ENCODE assay signal across 8 cellular contexts in genomic region chr16:69188716-69189115, GRCh38. TPM values are rescaled to one million over a fixed set of nuclear protein-coding genes. Genes with fewer than 3 reads are reported as not detected.
DNase-seq lines count a peak whose midpoint lies in the region; ATAC-seq and TF ChIP-seq lines count a peak whose summit lies in the region.

No MANE protein-coding gene starts in this region.

- H3K27me3 ChIP-seq in HCT116 (ENCODE audit: insufficient read depth, low read length) (no peaks in the 10 kb centered on the region), iPS-18a (ENCODE audit: control insufficient read depth, insufficient read depth, low read length) (peaks cover 5% of the 10 kb centered on the region)

- no peak overlapping the region for H2AFZ ChIP-seq in HCT116 (ENCODE audit: low read depth, low read length, poor library complexity, severe bottlenecking)

- H3K4me1 ChIP-seq in HCT116 (ENCODE audit: control insufficient read depth in 1 of 2, insufficient read depth in 2 of 2, low read length in 2 of 2) (peaks cover 16 to 35% of the 10 kb centered on the region in 2 experiments), iPS-18a (ENCODE audit: control insufficient read depth, low read depth, low read length) (peaks cover 12% of the 10 kb centered on the region)

- TF ChIP-seq CTCF in HCT116 (IDR thresholded peaks at IDR 0.05 in 2 of 3, conservative IDR thresholded peaks at IDR 0.05 in 1 of 3; ENCODE audit: borderline replicate concordance in 1 of 3, insufficient read depth in 1 of 3, low read depth in 2 of 3, low read length in 2 of 3): no peak

- H3K27me3 Mint-ChIP-seq in activated CD4-positive, alpha-beta memory T cell treated with anti-CD3 and anti-CD28 coated beads for 36 hours: no peaks in the 10 kb centered on the region
- H3K27me3 Mint-ChIP-seq in stimulated activated memory B cell treated with anti-CD40 and anti-IgM and Interleukin-4, amounts not matched to agents 10 μg/mL and 1 μg/mL and 100 μg/mL, for 72 hours: no peaks in the 10 kb centered on the region

- RAD21 ChIA-PET in HCT116 (lab: Charles Lee; ENCODE audit: low non-redundant PET in 1 of 2, low total read pairs in 2 of 2, uncharacterized antibody in 2 of 2, unreplicated experiment in 2 of 2): no interaction called here

- H3K9ac ChIP-seq in HCT116 (ENCODE audit: low read length): peak overlapping the region; percentile 74; the same call in 1 of the 2 replicates
- H3K9ac ChIP-seq in iPS-18a (ENCODE audit: low read length): peak overlapping the region; percentile 82

- intact Hi-C loops in HCT116 (cut with micrococcal nuclease): no loop called here
- intact Hi-C loops in activated CD4-positive, alpha-beta memory T cell treated with anti-CD3 and anti-CD28 coated beads for 36 hours (cut with micrococcal nuclease): no loop called here

- peaks cover 53% of the 10 kb centered on the region for H3K79me2 ChIP-seq in HCT116 (ENCODE audit: insufficient read depth, low read length)

- no peak overlapping the region for H3K27ac Mint-ChIP-seq in activated CD4-positive, alpha-beta memory T cell treated with anti-CD3 and anti-CD28 coated beads for 36 hours
- no peak overlapping the region for H3K27ac Mint-ChIP-seq in stimulated activated memory B cell treated with anti-CD40 and anti-IgM and Interleukin-4, amounts not matched to agents 10 μg/mL and 1 μg/mL and 100 μg/mL, for 72 hours

- H3K9me3 Mint-ChIP-seq in activated CD4-positive, alpha-beta memory T cell treated with anti-CD3 and anti-CD28 coated beads for 36 hours: no peaks in the 10 kb centered on the region
- no peaks in the 10 kb centered on the region for H3K9me3 Mint-ChIP-seq in stimulated activated memory B cell treated with anti-CD40 and anti-IgM and Interleukin-4, amounts not matched to agents 10 μg/mL and 1 μg/mL and 100 μg/mL, for 72 hours

- H3K4me3 ChIP-seq in HCT116 (replicated peaks in 1 of 2; ENCODE audit: low read depth in 1 of 2, low read length in 2 of 2) (peak overlapping the region in 1 of 2 experiments; percentile 76; a peak in 2 of 4 replicates), iPS-18a (ENCODE audit: low read length) (peak overlapping the region; percentile 87)

- no peaks in the 10 kb centered on the region for H3K9me3 ChIP-seq in HCT116 (ENCODE audit: control insufficient read depth in 1 of 2, insufficient read depth in 1 of 2, low read depth in 1 of 2, low read length in 2 of 2)
- H3K9me3 ChIP-seq in iPS-18a (ENCODE audit: control insufficient read depth, low read depth, low read length): no peaks in the 10 kb centered on the region

- no peak for TF ChIP-seq POLR2A in HCT116 (IDR thresholded peaks at IDR 0.05; ENCODE audit: borderline replicate concordance, extremely low read depth, insufficient read depth, insufficient read length)

- CTCF ChIA-PET in HCT116 (lab: Charles Lee): no interaction called here
- CTCF ChIA-PET in activated CD4-positive, alpha-beta memory T cell treated with anti-CD3 and anti-CD28 coated beads for 36 hours (lab: Charles Lee): interaction anchor here (0.8 to 1.2 kb wide), 6 partner anchors 22 to 668 kb away, joined by 3 to 5 read pairs (median 4); no protein-coding TSS in a partner anchor

- peaks cover 61% of the 10 kb centered on the region for H3K4me1 Mint-ChIP-seq in activated CD4-positive, alpha-beta memory T cell treated with anti-CD3 and anti-CD28 coated beads for 36 hours (ENCODE audit: low read depth)
- H3K4me1 Mint-ChIP-seq in stimulated activated memory B cell treated with anti-CD40 and anti-IgM and Interleukin-4, amounts not matched to agents 10 μg/mL and 1 μg/mL and 100 μg/mL, for 72 hours: peaks cover 49% of the 10 kb centered on the region

- BruUV-seq in HCT116 (replicated peaks; lab: Mats Ljungman, UMichigan): no TSS peak

- no peaks in the 10 kb centered on the region for H4K20me1 ChIP-seq in HCT116 (ENCODE audit: insufficient read depth)

- no peaks in the 10 kb centered on the region for H3K9me2 ChIP-seq in HCT116 (ENCODE audit: insufficient read depth)

- ATAC-seq in HCT116: no peak
- no peak for ATAC-seq in stimulated activated memory B cell treated with anti-CD40 and anti-IgM and Interleukin-4, amounts not matched to agents 10 μg/mL and 1 μg/mL and 100 μg/mL, for 72 hours
- ATAC-seq in HG03135 (IDR thresholded peaks at IDR 0.05; ENCODE audit: unreplicated experiment): no peak
- no peak for ATAC-seq in HG02884 (IDR thresholded peaks at IDR 0.05; ENCODE audit: unreplicated experiment)
- ATAC-seq in GM18502 (IDR thresholded peaks at IDR 0.05; ENCODE audit: poor library complexity, unreplicated experiment): no peak

- H3K4me2 ChIP-seq in HCT116 (ENCODE audit: low read length): peak overlapping the region; percentile 94

- DNase-seq in HCT116 (ENCODE audit: low read depth, low spot score) (no peak), glomerular visceral epithelial cell (ENCODE audit: extremely low spot score) (no peak)
- no peak for DNase-seq in activated CD4-positive, alpha-beta memory T cell treated with anti-CD3 and anti-CD28 coated beads for 36 hours

- no peak for TF ChIP-seq RAD21 in HCT116 (IDR thresholded peaks at IDR 0.05; ENCODE audit: low read depth)

- peak overlapping the region; percentile 85 for H3K4me3 Mint-ChIP-seq in activated CD4-positive, alpha-beta memory T cell treated with anti-CD3 and anti-CD28 coated beads for 36 hours
- peak overlapping the region; percentile 85 for H3K4me3 Mint-ChIP-seq in stimulated activated memory B cell treated with anti-CD40 and anti-IgM and Interleukin-4, amounts not matched to agents 10 μg/mL and 1 μg/mL and 100 μg/mL, for 72 hours

- peaks cover 3% of the 10 kb centered on the region for H3K36me3 Mint-ChIP-seq in activated CD4-positive, alpha-beta memory T cell treated with anti-CD3 and anti-CD28 coated beads for 36 hours
- H3K36me3 Mint-ChIP-seq in stimulated activated memory B cell treated with anti-CD40 and anti-IgM and Interleukin-4, amounts not matched to agents 10 μg/mL and 1 μg/mL and 100 μg/mL, for 72 hours: no peaks in the 10 kb centered on the region

- H3K36me3 ChIP-seq in HCT116 (ENCODE audit: control insufficient read depth in 1 of 2, insufficient read depth in 2 of 2, low read length in 2 of 2) (no peaks in the 10 kb centered on the region), iPS-18a (ENCODE audit: control insufficient read depth, low read depth, low read length) (no peaks in the 10 kb centered on the region)

- POLR2A ChIA-PET in HCT116 (lab: Charles Lee): no interaction called here
- POLR2A ChIA-PET in activated CD4-positive, alpha-beta memory T cell treated with anti-CD3 and anti-CD28 coated beads for 36 hours (lab: Charles Lee): interaction anchor here (0.9 to 5.4 kb wide), 3 partner anchors 21 to 98 kb away, joined by 3 to 44 read pairs (median 8); partner anchors contain the start of genes CHTF8 and UTP4

- H3K27ac ChIP-seq in HCT116 (ENCODE audit: low read depth, low read length) (peak overlapping the region; percentile 82; the same call in 1 of the 2 replicates), iPS-18a (ENCODE audit: low read length) (no peak overlapping the region)

TF ChIP-seq in HCT116, 20 proteins besides CTCF, POLR2A, EP300 and RAD21:
- TF ChIP-seq EZH2phosphoT487 (IDR thresholded peaks at IDR 0.05; ENCODE audit: borderline replicate concordance) (no peak), ELF1 (IDR thresholded peaks at IDR 0.05; ENCODE audit: borderline replicate concordance, low read depth) (no peak), FOSL1 (IDR thresholded peaks at IDR 0.05; ENCODE audit: low read depth) (no peak), SP1 (IDR thresholded peaks at IDR 0.05; ENCODE audit: low read depth) (no peak), CBX3 (IDR thresholded peaks at IDR 0.05; ENCODE audit: low read depth) (no peak), ZBTB33 (IDR thresholded peaks at IDR 0.05; ENCODE audit: extremely low read depth, insufficient replicate concordance, low read length) (no peak), TCF7L2 (IDR thresholded peaks at IDR 0.05; ENCODE audit: borderline replicate concordance, extremely low read depth, insufficient read depth, insufficient read length) (no peak), SRF (IDR thresholded peaks at IDR 0.05; ENCODE audit: low read depth) (no peak), JUND (IDR thresholded peaks at IDR 0.05) (no peak)
- TF ChIP-seq, protein P1, sequence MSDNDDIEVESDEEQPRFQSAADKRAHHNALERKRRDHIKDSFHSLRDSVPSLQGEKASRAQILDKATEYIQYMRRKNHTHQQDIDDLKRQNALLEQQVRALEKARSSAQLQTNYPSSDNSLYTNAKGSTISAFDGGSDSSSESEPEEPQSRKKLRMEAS (IDR thresholded peaks at IDR 0.05): no peak
- TF ChIP-seq, protein P2, sequence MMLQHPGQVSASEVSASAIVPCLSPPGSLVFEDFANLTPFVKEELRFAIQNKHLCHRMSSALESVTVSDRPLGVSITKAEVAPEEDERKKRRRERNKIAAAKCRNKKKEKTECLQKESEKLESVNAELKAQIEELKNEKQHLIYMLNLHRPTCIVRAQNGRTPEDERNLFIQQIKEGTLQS (IDR thresholded peaks at IDR 0.05): no peak

RNA-seq across cellular contexts. Expression of gene SNTB2, which starts 1.8 kb away (rescaled TPM):
- total RNA-seq in HCT116 (2021; ENCODE audit: unreplicated experiment): 38.1 TPM
- 8.0 and 10.6 TPM in 2 replicates for polyA plus RNA-seq in HCT116 (2012)
- total RNA-seq in activated CD4-positive, alpha-beta memory T cell treated with anti-CD3 and anti-CD28 coated beads for 36 hours: 10 to 100 TPM; 19.8 to 20.1 TPM

RNA-seq across cellular contexts. Expression of gene UTP4, which starts 56.3 kb away (rescaled TPM):
- 125 TPM for total RNA-seq in HCT116 (2021; ENCODE audit: unreplicated experiment)
- 78.2 and 80.1 TPM in 2 replicates for polyA plus RNA-seq in HCT116 (2012)
- 100 to 1,000 TPM; 104 to 106 TPM for total RNA-seq in activated CD4-positive, alpha-beta memory T cell treated with anti-CD3 and anti-CD28 coated beads for 36 hours

RNA-seq across cellular contexts. Expression of gene CHTF8, which starts 56.3 kb away (rescaled TPM):
- 184 TPM for total RNA-seq in HCT116 (2021; ENCODE audit: unreplicated experiment)
- 123 and 145 TPM in 2 replicates for polyA plus RNA-seq in HCT116 (2012)
- 100 to 1,000 TPM; 120 to 132 TPM for total RNA-seq in activated CD4-positive, alpha-beta memory T cell treated with anti-CD3 and anti-CD28 coated beads for 36 hours
